ENCODE assay signal across 10 cellular contexts in genomic region chr10:132518572-132519381, GRCh38. TPM values are rescaled to one million over a fixed set of nuclear protein-coding genes. Genes with fewer than 3 reads are reported as not detected.
DNase-seq lines count a peak whose midpoint lies in the region; ATAC-seq and TF ChIP-seq lines count a peak whose summit lies in the region.
"Had no signal": no experiment of that assay in that cellular context is flagged by ENCODE, and none has a peak within 500 bp of the region (broad histone marks: within the 10 kb centered on the region; RNA-seq: fewer than 3 reads in every experiment).

No MANE protein-coding gene starts in this region.

- TF ChIP-seq CTCF in cardiac muscle cell (IDR thresholded peaks at IDR 0.05; ENCODE audit: low read depth, low read length) (no peak), progenitor cell of endocrine pancreas (IDR thresholded peaks at IDR 0.05; ENCODE audit: unreplicated experiment) (no peak)

- peaks cover 16% of the 10 kb centered on the region for H3K27me3 Mint-ChIP-seq in progenitor cell of endocrine pancreas
- peaks cover 49% of the 10 kb centered on the region for H3K27me3 Mint-ChIP-seq in stimulated activated memory B cell treated with anti-CD40 and anti-IgM and Interleukin-4, amounts not matched to agents 10 μg/mL and 1 μg/mL and 100 μg/mL, for 72 hours

- peaks cover 20% of the 10 kb centered on the region for H3K4me1 Mint-ChIP-seq in progenitor cell of endocrine pancreas (ENCODE audit: low read depth)
- H3K4me1 Mint-ChIP-seq in stimulated activated memory B cell treated with anti-CD40 and anti-IgM and Interleukin-4, amounts not matched to agents 10 μg/mL and 1 μg/mL and 100 μg/mL, for 72 hours: peaks cover 13% of the 10 kb centered on the region

- H3K9me3 Mint-ChIP-seq in progenitor cell of endocrine pancreas (ENCODE audit: low read depth): no peaks in the 10 kb centered on the region
- no peaks in the 10 kb centered on the region for H3K9me3 Mint-ChIP-seq in stimulated activated memory B cell treated with anti-CD40 and anti-IgM and Interleukin-4, amounts not matched to agents 10 μg/mL and 1 μg/mL and 100 μg/mL, for 72 hours
- H3K9me3 Mint-ChIP-seq: T-helper 1 cell treated with Interleukin-12 subunit alpha and Interleukin-12 subunit beta and Interleukin-4 antibody, amounts not matched to agents 30 μg/mL and 1 μg/mL, for 36 hours had no signal

- no peaks in the 10 kb centered on the region for H3K36me3 Mint-ChIP-seq in progenitor cell of endocrine pancreas (ENCODE audit: insufficient read depth)
- H3K36me3 Mint-ChIP-seq in stimulated activated memory B cell treated with anti-CD40 and anti-IgM and Interleukin-4, amounts not matched to agents 10 μg/mL and 1 μg/mL and 100 μg/mL, for 72 hours: no peaks in the 10 kb centered on the region

- H3K27me3 ChIP-seq in H7 (ENCODE audit: control insufficient read depth, insufficient read depth, low read length) (peaks cover 3% of the 10 kb centered on the region; the same call in 1 of the 2 replicates), cardiac muscle cell (no peaks in the 10 kb centered on the region)

- peaks cover 63% of the 10 kb centered on the region for H3K4me1 ChIP-seq in cardiac muscle cell (ENCODE audit: low read depth)

- H3K4me3 Mint-ChIP-seq in progenitor cell of endocrine pancreas (ENCODE audit: low read depth): peak overlapping the region; percentile 48
- no peak overlapping the region for H3K4me3 Mint-ChIP-seq in stimulated activated memory B cell treated with anti-CD40 and anti-IgM and Interleukin-4, amounts not matched to agents 10 μg/mL and 1 μg/mL and 100 μg/mL, for 72 hours
- H3K4me3 Mint-ChIP-seq: T-helper 1 cell treated with Interleukin-12 subunit alpha and Interleukin-12 subunit beta and Interleukin-4 antibody, amounts not matched to agents 30 μg/mL and 1 μg/mL, for 36 hours had no signal

- H3K27ac Mint-ChIP-seq in progenitor cell of endocrine pancreas: peak overlapping the region; percentile 95
- no peak overlapping the region for H3K27ac Mint-ChIP-seq in stimulated activated memory B cell treated with anti-CD40 and anti-IgM and Interleukin-4, amounts not matched to agents 10 μg/mL and 1 μg/mL and 100 μg/mL, for 72 hours
- H3K27ac Mint-ChIP-seq: T-helper 1 cell treated with Interleukin-12 subunit alpha and Interleukin-12 subunit beta and Interleukin-4 antibody, amounts not matched to agents 30 μg/mL and 1 μg/mL, for 36 hours had no signal

- ATAC-seq in GM19324 (IDR thresholded peaks at IDR 0.05; ENCODE audit: low FRiP score, unreplicated experiment): no peak
- no peak for ATAC-seq in stimulated activated memory B cell treated with anti-CD40 and anti-IgM and Interleukin-4, amounts not matched to agents 10 μg/mL and 1 μg/mL and 100 μg/mL, for 72 hours

- DNase-seq in H7 (peak; percentile 95), NCI-H526 (lab: John Stamatoyannopoulos, UW) (peak; percentile 44 to 76), cardiac muscle cell (ENCODE audit: low read depth in 1 of 2, low spot score in 1 of 2) (peak in 1 of 2 donors; percentile 80), progenitor cell of endocrine pancreas (ENCODE audit: low spot score, unreplicated experiment) (no peak), SK-N-DZ (ENCODE audit: low spot score) (no peak)
- no peak for DNase-seq in stimulated activated CD4-positive, alpha-beta T cell treated with anti-CD3 and anti-CD28 coated beads, Interleukin-1b, Interleukin-23, amount 100 ng/mL, for 48 hours
- DNase-seq: stimulated activated naive CD4-positive, alpha-beta T cell treated with Interleukin-2 at 50 U/mL for 16 hours had no signal

- peak overlapping the region; percentile 53 for H3K4me3 ChIP-seq in H7 (ENCODE audit: insufficient read depth, low read depth, low read length)
- H3K4me3 ChIP-seq in cardiac muscle cell: peak overlapping the region; percentile 29

- no peaks in the 10 kb centered on the region for H3K36me3 ChIP-seq in H7 (replicated peaks; ENCODE audit: control insufficient read depth, insufficient read depth, low read length)
- H3K36me3 ChIP-seq in cardiac muscle cell: no peaks in the 10 kb centered on the region

- H3K9me3 ChIP-seq in cardiac muscle cell (ENCODE audit: low read depth): no peaks in the 10 kb centered on the region

- H3K27ac ChIP-seq in cardiac muscle cell: peak overlapping the region; percentile 100

RNA-seq across cellular contexts. Expression of gene INPP5A, which starts 18.8 kb away (rescaled TPM):
- total RNA-seq in H7 (2014; rRNA removed; shearing (Covaris generic)): 21.0 and 29.2 TPM in 2 replicates
- total RNA-seq in cardiac muscle cell: 83.6 and 87.0 TPM in 2 replicates
- 90.4 and 97.2 TPM in 2 replicates for polyA plus RNA-seq in cardiac muscle cell
- total RNA-seq in progenitor cell of endocrine pancreas: 30.0 and 30.6 TPM in 2 replicates
- polyA plus RNA-seq in SK-N-DZ (2014; cell fraction: cytosol; rRNA removed): 23.6 and 25.3 TPM in 2 replicates
- polyA plus RNA-seq in SK-N-DZ (2014; cell fraction: nucleus; rRNA removed): 13.8 and 15.2 TPM in 2 replicates

Comparison
In these comparisons a context has a peak if more than half of its experiments do, and no peak if none do; other contexts are left out.
1. DNase-seq: peak in H7 (single experiment) and NCI-H526 (2 of 2); none in progenitor cell of endocrine pancreas (single experiment), SK-N-DZ (single experiment) and stimulated activated CD4-positive, alpha-beta T cell treated with anti-CD3 and anti-CD28 coated beads, Interleukin-1b, Interleukin-23, amount 100 ng/mL, for 48 hours (single experiment).